Comparison of ENCODE assay signal across 11 cellular contexts in genomic region chr2:38409136-38409903, GRCh38. TPM values are rescaled to one million over a fixed set of nuclear protein-coding genes. Genes with fewer than 3 reads are reported as not detected.
A peak's percentile ranks its signal among the peaks of the same experiment; 100 is the strongest.
DNase-seq lines count a peak whose midpoint lies in the region; ATAC-seq, FAIRE-seq and TF ChIP-seq lines count a peak whose summit lies in the region.
"Had no signal": no experiment of that assay in that cellular context is flagged by ENCODE, and none has a peak within 500 bp of the region (broad histone marks: within the 10 kb centered on the region; RNA-seq: fewer than 3 reads in every experiment).

No MANE protein-coding gene starts in this region.

- TF ChIP-seq EP300 in stomach (IDR thresholded peaks at IDR 0.05) = no peak

- peak; percentile 48 for DNase-seq in GM19240 (ENCODE audit: insufficient read length, low spot score)
- peak; percentile 68 for DNase-seq in epithelial cell of esophagus (ENCODE audit: low read depth)
- peak; percentile 63 for DNase-seq in stomach
- no peak for DNase-seq in activated T-cell treated with anti-CD3 and anti-CD28 coated beads for 4 hours
- DNase-seq in ecto neural progenitor cell (ENCODE audit: low spot score) = no peak
- no peak for DNase-seq in RCC 7860 (ENCODE audit: low spot score)
- DNase-seq: T-cell had no signal

- no peak overlapping the region for H3K4me3 Mint-ChIP-seq in activated T-helper 17 cell treated with anti-CD3 and anti-CD28 coated beads, Interleukin-2, amount 50 U/mL, for 72 hours
- H3K4me3 Mint-ChIP-seq: central memory CD8-positive, alpha-beta T cell; T-cell had no signal

- H3K9me3 Mint-ChIP-seq in activated T-helper 17 cell treated with anti-CD3 and anti-CD28 coated beads, Interleukin-2, amount 50 U/mL, for 72 hours = peaks cover 10% of the 10 kb centered on the region

- H3K27ac Mint-ChIP-seq in activated T-helper 17 cell treated with anti-CD3 and anti-CD28 coated beads, Interleukin-2, amount 50 U/mL, for 72 hours = no peak overlapping the region
- H3K27ac Mint-ChIP-seq: T-cell had no signal

- H3K4me3 ChIP-seq in epithelial cell of esophagus (ENCODE audit: low read length) (no peak overlapping the region), stomach (no peak overlapping the region)

- intact Hi-C loops in stomach (cut with DNase I; ENCODE audit: low total_unique reads) = no loop called here

- H3K27me3 Mint-ChIP-seq in activated T-helper 17 cell treated with anti-CD3 and anti-CD28 coated beads, Interleukin-2, amount 50 U/mL, for 72 hours = no peaks in the 10 kb centered on the region
- H3K27me3 Mint-ChIP-seq: central memory CD8-positive, alpha-beta T cell; T-cell had no signal

- H3K4me1 ChIP-seq in stomach = peaks cover 6 to 42% (median 26%) of the 10 kb centered on the region in 4 donors

- 20 to 40% (median 32%) methylated on average over 2 of the region's 2 CpGs for WGBS in stomach, 5 donors

- no peak for FAIRE-seq in RCC 7860 (lab: Jason Lieb, UNC)

- H3K36me3 ChIP-seq in stomach = no peaks in the 10 kb centered on the region

- peak overlapping the region in 2 of 5 donors; percentile 33 to 53 for H3K27ac ChIP-seq in stomach

- TF ChIP-seq CTCF in epithelial cell of esophagus (IDR thresholded peaks at IDR 0.05; ENCODE audit: insufficient read depth, low read depth, low read length, missing control alignments) (no peak), stomach (IDR thresholded peaks at IDR 0.05) (no peak)

- TF ChIP-seq POLR2A in stomach (IDR thresholded peaks at IDR 0.05) = no peak

- H3K9me3 ChIP-seq in stomach = peaks cover 8 to 23% (median 17%) of the 10 kb centered on the region in 4 donors

- no peaks in the 10 kb centered on the region for H3K36me3 Mint-ChIP-seq in activated T-helper 17 cell treated with anti-CD3 and anti-CD28 coated beads, Interleukin-2, amount 50 U/mL, for 72 hours (ENCODE audit: low read depth)

- H3K27me3 ChIP-seq in stomach = no peaks in the 10 kb centered on the region

- no peaks in the 10 kb centered on the region for H3K4me1 Mint-ChIP-seq in activated T-helper 17 cell treated with anti-CD3 and anti-CD28 coated beads, Interleukin-2, amount 50 U/mL, for 72 hours
- H3K4me1 Mint-ChIP-seq: central memory CD8-positive, alpha-beta T cell; T-cell had no signal

- peak; percentile 70 for ATAC-seq in HG03108 (IDR thresholded peaks at IDR 0.05; ENCODE audit: unreplicated experiment)
- no peak for ATAC-seq in activated T-helper 17 cell treated with anti-CD3 and anti-CD28 coated beads, Interleukin-2, amount 50 U/mL, for 72 hours (replicated peaks)
- ATAC-seq: HCT116, T-cell had no signal

RNA-seq across cellular contexts. Expression of gene ATL2, which starts 32.2 kb away (rescaled TPM):
- total RNA-seq in stomach = 100 to 1,000 TPM in 3 of 5 donors, 10 to 100 TPM in 2; 52.7 to 462 (median 102) TPM
- 10 to 100 TPM in 1 of 3 donors, 1 to 10 TPM in 2; 8.4 to 42.0 (median 8.9) TPM for polyA plus RNA-seq in stomach
- 10 to 100 TPM; 30.9 to 52.8 TPM for total RNA-seq in activated T-helper 17 cell treated with anti-CD3 and anti-CD28 coated beads, Interleukin-2, amount 50 U/mL, for 72 hours

Comparison
In these comparisons a context has a peak if more than half of its experiments do, and no peak if none do; other contexts are left out.
1. DNase-seq: peak in GM19240 (single experiment), epithelial cell of esophagus (single experiment) and stomach (single experiment); none in activated T-cell treated with anti-CD3 and anti-CD28 coated beads for 4 hours (single experiment), ecto neural progenitor cell (single experiment) and RCC 7860 (single experiment).